In the genomic region with DNA sequence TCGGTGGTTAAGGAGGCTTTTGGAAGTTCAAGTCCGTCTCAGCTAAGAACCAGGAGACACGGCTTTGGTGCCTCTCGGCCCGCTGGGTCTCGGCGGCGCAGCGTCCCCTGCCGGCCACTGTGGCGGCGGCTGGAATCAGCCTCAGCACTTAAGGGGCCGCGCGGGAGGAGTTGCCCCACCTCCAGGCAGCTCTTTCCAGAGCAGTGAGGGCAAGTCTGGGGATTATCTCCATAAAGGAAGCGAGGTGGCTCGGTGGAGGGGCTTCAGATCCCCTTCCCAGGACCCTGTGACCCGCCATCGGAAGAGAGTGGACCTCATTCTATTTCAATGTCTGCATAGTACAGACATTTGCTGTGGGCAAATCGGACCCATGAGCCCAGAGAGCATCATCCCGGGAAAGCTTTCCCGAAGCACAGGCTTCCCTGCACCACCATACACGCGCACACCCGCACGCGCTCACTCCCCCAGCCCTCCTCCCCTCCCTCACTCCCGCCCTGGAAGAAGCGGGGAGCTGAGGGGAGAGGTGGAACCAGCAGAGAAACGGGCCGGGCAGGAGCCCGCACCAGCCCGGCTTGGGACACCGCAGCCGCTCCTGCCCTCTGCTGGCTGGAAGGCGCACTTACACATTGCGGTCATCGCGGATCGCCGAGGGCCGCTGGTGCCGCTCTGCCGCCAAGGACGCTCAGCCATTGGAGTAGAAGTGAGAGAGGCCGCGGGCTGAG, we compare ENCODE assay signal across 8 cellular contexts. TPM values are rescaled to one million over a fixed set of nuclear protein-coding genes. Genes with fewer than 3 reads are reported as not detected.
DNase-seq lines count a peak whose midpoint lies in the region; ATAC-seq and TF ChIP-seq lines count a peak whose summit lies in the region.

No MANE protein-coding gene starts in this region.

- peaks cover 4 to 23% of the 10 kb centered on the region in 2 donors for H3K4me1 ChIP-seq in thoracic aorta (ENCODE audit: control insufficient read depth in 1 of 2, low read depth in 2 of 2)

- peak overlapping the region; percentile 39 for H3K27ac Mint-ChIP-seq in activated naive CD4-positive, alpha-beta T cell treated with anti-CD3 and anti-CD28 coated beads, Interleukin-2, amount 10 ng/mL, durations not matched to agents 7 days and 5 days
- peak overlapping the region; percentile 86 for H3K27ac Mint-ChIP-seq in osteocyte (ENCODE audit: unreplicated experiment)

- H3K27me3 Mint-ChIP-seq in activated naive CD4-positive, alpha-beta T cell treated with anti-CD3 and anti-CD28 coated beads, Interleukin-2, amount 10 ng/mL, durations not matched to agents 7 days and 5 days = peaks cover 58% of the 10 kb centered on the region
- H3K27me3 Mint-ChIP-seq in osteocyte (ENCODE audit: unreplicated experiment) = peaks cover 17% of the 10 kb centered on the region

- peak; percentile 28 for DNase-seq in GM04503 (ENCODE audit: low read depth)
- DNase-seq in HCEC 1CT = peak; percentile 79
- peak; percentile 80 for DNase-seq in M059J (ENCODE audit: low read depth)
- peak; percentile 80 for DNase-seq in SK-MEL-5 (ENCODE audit: low read depth, low spot score)
- DNase-seq in activated naive CD4-positive, alpha-beta T cell treated with anti-CD3 and anti-CD28 coated beads, Interleukin-2, amount 10 ng/mL, durations not matched to agents 7 days and 5 days = peak; percentile 84
- peak; percentile 60 to 92 (median 85) for DNase-seq in head of caudate nucleus
- peak; percentile 95 for DNase-seq in osteocyte (ENCODE audit: extremely low spot score, unreplicated experiment)
- DNase-seq in thoracic aorta (ENCODE audit: low spot score) = peak; percentile 28

- in situ Hi-C loops in SK-MEL-5 (cut with HindIII; ENCODE audit: low pct_unique_long_range_greater_than_20kb, low sequenced_read_pairs) = no loop called here

- CTCF ChIA-PET in activated naive CD4-positive, alpha-beta T cell treated with anti-CD3 and anti-CD28 coated beads, Interleukin-2, amount 10 ng/mL, durations not matched to agents 7 days and 5 days (lab: Charles Lee) = interaction anchor here (0.6 to 3.5 kb wide), 34 partner anchors 8 to 1796 kb away, joined by 3 to 57 read pairs (median 5); partner anchors contain the start of genes OXA1L, RNASE2 and RNASE4

- ATAC-seq in thoracic aorta (ENCODE audit: insufficient number of reproducible peaks, low FRiP score, low read depth) = peak; percentile 91

- H3K36me3 ChIP-seq in thoracic aorta = no peaks in the 10 kb centered on the region

- no peaks in the 10 kb centered on the region for H3K36me3 Mint-ChIP-seq in activated naive CD4-positive, alpha-beta T cell treated with anti-CD3 and anti-CD28 coated beads, Interleukin-2, amount 10 ng/mL, durations not matched to agents 7 days and 5 days
- H3K36me3 Mint-ChIP-seq in osteocyte (ENCODE audit: unreplicated experiment) = no peaks in the 10 kb centered on the region

- peak overlapping the region; percentile 84 for H3K4me3 Mint-ChIP-seq in activated naive CD4-positive, alpha-beta T cell treated with anti-CD3 and anti-CD28 coated beads, Interleukin-2, amount 10 ng/mL, durations not matched to agents 7 days and 5 days
- peak overlapping the region; percentile 89 for H3K4me3 Mint-ChIP-seq in osteocyte (ENCODE audit: unreplicated experiment)

- no peaks in the 10 kb centered on the region for H3K9me3 ChIP-seq in thoracic aorta

- H3K27me3 ChIP-seq in thoracic aorta (replicated peaks; ENCODE audit: insufficient read depth) = no peaks in the 10 kb centered on the region

- peak; percentile 75 for TF ChIP-seq CTCF in osteocyte (IDR thresholded peaks at IDR 0.05)
- TF ChIP-seq CTCF in thoracic aorta (IDR thresholded peaks at IDR 0.05) = peak; percentile 81

- no peaks in the 10 kb centered on the region for H3K9me3 Mint-ChIP-seq in activated naive CD4-positive, alpha-beta T cell treated with anti-CD3 and anti-CD28 coated beads, Interleukin-2, amount 10 ng/mL, durations not matched to agents 7 days and 5 days
- H3K9me3 Mint-ChIP-seq in osteocyte (ENCODE audit: unreplicated experiment) = no peaks in the 10 kb centered on the region

- peaks cover 16% of the 10 kb centered on the region for H3K4me1 Mint-ChIP-seq in activated naive CD4-positive, alpha-beta T cell treated with anti-CD3 and anti-CD28 coated beads, Interleukin-2, amount 10 ng/mL, durations not matched to agents 7 days and 5 days
- H3K4me1 Mint-ChIP-seq in osteocyte (ENCODE audit: unreplicated experiment) = peaks cover 34% of the 10 kb centered on the region

- intact Hi-C loops in head of caudate nucleus (cut with DNase I) = no loop called here

- H3K4me3 ChIP-seq in thoracic aorta = peak overlapping the region; percentile 93

- peak overlapping the region; percentile 27 to 70 for H3K27ac ChIP-seq in thoracic aorta

RNA-seq across cellular contexts. Expression of gene RNASE2, which starts 15.9 kb away (rescaled TPM):
- not detected in 2 replicates for total RNA-seq in M059J (2014; rRNA removed; shearing (Covaris generic))
- not detected in 2 replicates for total RNA-seq in SK-MEL-5 (2014; rRNA removed; shearing (Covaris generic))
- polyA plus RNA-seq in SK-MEL-5 (2015; cell fraction: cytosol; rRNA removed) = not detected in 2 replicates
- polyA plus RNA-seq in SK-MEL-5 (2015; cell fraction: nucleus; rRNA removed) = not detected in 2 replicates
- not detected in 2 replicates for total RNA-seq in osteocyte
- total RNA-seq in thoracic aorta = 1 to 10 TPM; 6.9 to 7.2 TPM

RNA-seq across cellular contexts. Expression of gene METTL17, which starts 18.6 kb away (rescaled TPM):
- 57.7 and 66.9 TPM in 2 replicates for total RNA-seq in M059J (2014; rRNA removed; shearing (Covaris generic))
- 38.0 and 47.1 TPM in 2 replicates for total RNA-seq in SK-MEL-5 (2014; rRNA removed; shearing (Covaris generic))
- polyA plus RNA-seq in SK-MEL-5 (2015; cell fraction: cytosol; rRNA removed) = 43.5 and 45.0 TPM in 2 replicates
- 492 and 525 TPM in 2 replicates for polyA plus RNA-seq in SK-MEL-5 (2015; cell fraction: nucleus; rRNA removed)
- 58.6 and 63.9 TPM in 2 replicates for total RNA-seq in osteocyte
- 100 to 1,000 TPM in 1 of 2 donors, 10 to 100 TPM in 1; 94.8 to 141 TPM for total RNA-seq in thoracic aorta

RNA-seq across cellular contexts. Expression of gene SLC39A2, which starts 27.9 kb away (rescaled TPM):
- 1.2 TPM in 1 of 2 replicates, not detected in the other for total RNA-seq in M059J (2014; rRNA removed; shearing (Covaris generic))
- total RNA-seq in SK-MEL-5 (2014; rRNA removed; shearing (Covaris generic)) = not detected in 2 replicates
- not detected in 2 replicates for polyA plus RNA-seq in SK-MEL-5 (2015; cell fraction: cytosol; rRNA removed)
- not detected in 2 replicates for polyA plus RNA-seq in SK-MEL-5 (2015; cell fraction: nucleus; rRNA removed)
- total RNA-seq in osteocyte (0.60 and 1.1 TPM in 2 replicates), thoracic aorta (not detected)

RNA-seq across cellular contexts. Expression of gene NDRG2, which starts 53.7 kb away (rescaled TPM):
- 0.94 and 2.2 TPM in 2 replicates for total RNA-seq in M059J (2014; rRNA removed; shearing (Covaris generic))
- total RNA-seq in SK-MEL-5 (2014; rRNA removed; shearing (Covaris generic)) = 12.0 and 13.4 TPM in 2 replicates
- 18.4 and 19.7 TPM in 2 replicates for polyA plus RNA-seq in SK-MEL-5 (2015; cell fraction: cytosol; rRNA removed)
- polyA plus RNA-seq in SK-MEL-5 (2015; cell fraction: nucleus; rRNA removed) = 71.8 and 111 TPM in 2 replicates
- total RNA-seq in osteocyte = 8.0 and 8.6 TPM in 2 replicates
- total RNA-seq in thoracic aorta = 100 to 1,000 TPM; 139 TPM

RNA-seq across cellular contexts. Expression of gene TPPP2, which starts 58.9 kb away (rescaled TPM):
- not detected in 2 replicates for total RNA-seq in M059J (2014; rRNA removed; shearing (Covaris generic))
- total RNA-seq in SK-MEL-5 (2014; rRNA removed; shearing (Covaris generic)) = not detected in 2 replicates
- polyA plus RNA-seq in SK-MEL-5 (2015; cell fraction: cytosol; rRNA removed) = not detected in 2 replicates
- not detected in 2 replicates for polyA plus RNA-seq in SK-MEL-5 (2015; cell fraction: nucleus; rRNA removed)
- total RNA-seq in osteocyte (not detected in 2 replicates), thoracic aorta (not detected)

Comparison
In these comparisons a context has a peak if more than half of its experiments do, and no peak if none do; other contexts are left out.
1. Peak in every context shown above with its lines: DNase-seq, ATAC-seq, H3K4me3 ChIP-seq and H3K27ac ChIP-seq.
2. DNase-seq: peak in every context shown above with its lines; median percentile 95 in osteocyte; 85 in head of caudate nucleus; 84 in activated naive CD4-positive, alpha-beta T cell treated with anti-CD3 and anti-CD28 coated beads, Interleukin-2, amount 10 ng/mL, durations not matched to agents 7 days and 5 days; 80 in M059J; 80 in SK-MEL-5; 79 in HCEC 1CT; 28 in GM04503; 28 in thoracic aorta.